Comparison of ENCODE assay signal across 2 cellular contexts in genomic region chr1:181659348-181659957, GRCh38.
TF ChIP-seq lines count a peak whose summit lies in the region.

No MANE protein-coding gene starts in this region.

TF ChIP-seq in SK-N-SH, 30 proteins besides CTCF, POLR2A, EP300 and RAD21 (continued from another document):
- no peak for TF ChIP-seq POLR2AphosphoS5 (IDR thresholded peaks at IDR 0.05; ENCODE audit: low read depth, low read length)
- no peak for TF ChIP-seq ZBTB33 (IDR thresholded peaks at IDR 0.05; ENCODE audit: borderline replicate concordance, low read depth)
- no peak for TF ChIP-seq NFIC (IDR thresholded peaks at IDR 0.05; ENCODE audit: borderline replicate concordance)
- no peak for TF ChIP-seq RFX5 (IDR thresholded peaks at IDR 0.05; ENCODE audit: low read length)
- TF ChIP-seq RXRA (IDR thresholded peaks at IDR 0.05; ENCODE audit: borderline replicate concordance, low read depth) = no peak
- TF ChIP-seq MAX (IDR thresholded peaks at IDR 0.05; ENCODE audit: low read depth) = no peak
TF ChIP-seq in SK-N-SH: peak in this region for 0.

TF ChIP-seq in SK-N-SH treated with all-trans-retinoic acid at 6 μM for 48 hours, 23 proteins besides CTCF, POLR2A, EP300 and RAD21 (continued from another document):
- TF ChIP-seq CSRNP3 (CRISPR knock-in tag; IDR thresholded peaks at IDR 0.05) (no peak), ZNF8 (CRISPR knock-in tag; IDR thresholded peaks at IDR 0.05) (no peak)
TF ChIP-seq in SK-N-SH treated with all-trans-retinoic acid at 6 μM for 48 hours: peak in this region for 0.
